In the genomic region with DNA sequence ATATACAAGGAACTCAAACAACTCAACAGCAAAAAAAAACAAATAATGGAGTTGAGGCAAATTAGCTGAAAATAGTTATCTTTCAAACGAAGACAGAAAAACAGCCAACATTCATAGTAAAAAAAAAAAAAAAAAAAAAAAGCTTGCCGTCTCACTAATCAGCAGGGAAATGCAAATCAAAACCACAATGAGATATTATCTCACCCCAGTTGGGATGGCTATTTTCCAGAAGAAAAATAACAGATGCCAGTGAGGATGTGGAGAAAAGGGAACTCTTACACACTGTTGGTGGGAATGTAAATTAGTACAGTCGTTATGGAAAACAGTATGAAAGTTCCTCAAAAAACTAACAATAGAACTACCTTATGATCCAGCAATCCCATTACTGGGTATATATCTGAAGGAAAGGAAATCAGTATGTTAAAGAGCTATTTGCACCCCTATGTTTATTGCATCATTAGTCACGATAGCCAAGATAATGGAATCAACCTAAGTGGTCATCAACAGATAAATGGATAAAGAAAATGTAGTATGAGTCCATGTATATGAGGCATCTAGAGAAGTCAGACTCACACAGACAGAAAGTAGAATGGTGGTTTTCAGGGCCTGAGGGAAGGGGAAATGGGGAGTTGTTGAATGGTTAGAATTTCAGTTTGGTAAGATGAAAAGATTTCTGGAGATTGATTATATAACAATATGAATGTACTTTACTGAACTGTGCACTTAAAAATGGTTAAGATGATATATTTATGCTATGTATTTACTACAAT, we compare ENCODE assay signal across 16 cellular contexts. TPM values are rescaled to one million over a fixed set of nuclear protein-coding genes. Genes with fewer than 3 reads are reported as not detected.
A peak's percentile ranks its signal among the peaks of the same experiment; 100 is the strongest.
DNase-seq lines count a peak whose midpoint lies in the region; ATAC-seq, FAIRE-seq and TF ChIP-seq lines count a peak whose summit lies in the region.
"Had no signal": no experiment of that assay in that cellular context is flagged by ENCODE, and none has a peak within 500 bp of the region (broad histone marks: within the 10 kb centered on the region; RNA-seq: fewer than 3 reads in every experiment).

No MANE protein-coding gene starts in this region.

- H3K79me2 ChIP-seq in astrocyte (ENCODE audit: insufficient read depth, low read length) = no peaks in the 10 kb centered on the region

- H3K36me3 ChIP-seq in astrocyte (ENCODE audit: insufficient read depth, low read length) (peaks cover 3% of the 10 kb centered on the region), adrenal gland (replicated peaks in 1 of 2) (peaks cover 0 to 11% of the 10 kb centered on the region in 2 donors)

- DNase-seq in Daoy (ENCODE audit: low read depth) = peak; percentile 23
- peak; percentile 84 for DNase-seq in NCI-H1048 (lab: John Stamatoyannopoulos, UW)
- DNase-seq in astrocyte (ENCODE audit: low read depth) = peak; percentile 77
- DNase-seq in myocyte (ENCODE audit: low read depth) = peak; percentile 70
- DNase-seq in adrenal gland = no peak
- no peak for DNase-seq in chondrocyte (ENCODE audit: low spot score)
- DNase-seq: activated CD4-positive, alpha-beta T cell treated with anti-CD3 and anti-CD28 coated beads for 1 hour; activated T-cell treated with anti-CD3 and anti-CD28 coated beads, Interleukin-2, amount 50 U/mL, for 24 hours; H9; islet precursor cell; NCI-H2227 treated with DMSO at 0.1 percent for 48 hours; stimulated activated CD4-positive, alpha-beta T cell treated with anti-CD3 and anti-CD28 coated beads, Interleukin-4, amount 100 ng/mL, for 4 hours; stimulated activated naive B cell treated with anti-CD40 and anti-IgM and Interleukin-4, amounts not matched to agents 10 μg/mL and 1 μg/mL and 100 μg/mL, for 72 hours had no signal

- TF ChIP-seq CTCF in astrocyte (IDR thresholded peaks at IDR 0.05; ENCODE audit: insufficient read depth, low read depth, low read length) (no peak), adrenal gland (IDR thresholded peaks at IDR 0.05) (no peak), chondrocyte (IDR thresholded peaks at IDR 0.05) (no peak)

- WGBS in adrenal gland, 4 donors = 56 to 66% (median 61%) methylated on average over 4 of the region's 4 CpGs

- H3K9me3 ChIP-seq in astrocyte (ENCODE audit: insufficient read depth, low read depth, low read length) (peaks cover 5% of the 10 kb centered on the region), adrenal gland (replicated peaks in 1 of 3) (peaks cover 0 to 10% (median 0%) of the 10 kb centered on the region in 3 donors)

- intact Hi-C loops in adrenal gland (cut with DNase I) = loop anchor here in 1 of 2 donors (10.0 kb wide), 1 partner anchor 180 kb away; no protein-coding TSS in a partner anchor

- no peaks in the 10 kb centered on the region for H4K20me1 ChIP-seq in astrocyte (ENCODE audit: insufficient read depth, low read length)

- H3K4me3 Mint-ChIP-seq in astrocyte (ENCODE audit: unreplicated experiment) = no peak overlapping the region
- H3K4me3 Mint-ChIP-seq in chondrocyte (ENCODE audit: unreplicated experiment) = no peak overlapping the region
- H3K4me3 Mint-ChIP-seq: activated T-cell treated with anti-CD3 and anti-CD28 coated beads, Interleukin-2, amount 50 U/mL, for 24 hours; H9; stimulated activated naive B cell treated with anti-CD40 and anti-IgM and Interleukin-4, amounts not matched to agents 10 μg/mL and 1 μg/mL and 100 μg/mL, for 72 hours had no signal

- H3K9me3 Mint-ChIP-seq in astrocyte (ENCODE audit: unreplicated experiment) (peaks cover 6% of the 10 kb centered on the region), chondrocyte (ENCODE audit: low read depth) (peaks cover 25% of the 10 kb centered on the region)

- H3K9ac ChIP-seq in astrocyte (ENCODE audit: low read length) = no peak overlapping the region
- H3K9ac ChIP-seq: BLaER1 had no signal

- H3K27me3 ChIP-seq in astrocyte (ENCODE audit: insufficient read depth, low read length) (no peaks in the 10 kb centered on the region), adrenal gland (no peaks in the 10 kb centered on the region)
- H3K27me3 ChIP-seq: BLaER1 had no signal

- H3K4me1 Mint-ChIP-seq in astrocyte (ENCODE audit: low read depth, unreplicated experiment) = no peaks in the 10 kb centered on the region
- H3K4me1 Mint-ChIP-seq in chondrocyte (ENCODE audit: low read depth) = no peaks in the 10 kb centered on the region
- H3K4me1 Mint-ChIP-seq: H9 had no signal

- H3K4me1 ChIP-seq in astrocyte (ENCODE audit: insufficient read depth, low read length) (peaks cover 3% of the 10 kb centered on the region), adrenal gland (replicated peaks in 1 of 2) (no peaks in the 10 kb centered on the region)

- no peak overlapping the region for H2AFZ ChIP-seq in astrocyte (ENCODE audit: low read depth, low read length)

- H3K4me3 ChIP-seq in astrocyte (ENCODE audit: insufficient read depth, low read depth, low read length) (no peak overlapping the region), adrenal gland (no peak overlapping the region)
- H3K4me3 ChIP-seq: BLaER1 had no signal

- no peak for FAIRE-seq in astrocyte (lab: Jason Lieb, UNC)

- no peak for ATAC-seq in HG03457 (IDR thresholded peaks at IDR 0.05; ENCODE audit: unreplicated experiment)
- no peak for ATAC-seq in GM18502 (IDR thresholded peaks at IDR 0.05; ENCODE audit: poor library complexity, unreplicated experiment)
- ATAC-seq: stimulated activated naive B cell treated with anti-CD40 and anti-IgM and Interleukin-4, amounts not matched to agents 10 μg/mL and 1 μg/mL and 100 μg/mL, for 72 hours had no signal

- TF ChIP-seq POLR2A in adrenal gland (IDR thresholded peaks at IDR 0.05) = no peak

- H3K27me3 Mint-ChIP-seq in astrocyte (ENCODE audit: low read depth, unreplicated experiment) (no peaks in the 10 kb centered on the region), chondrocyte (ENCODE audit: low read depth) (no peaks in the 10 kb centered on the region)
- H3K27me3 Mint-ChIP-seq: activated T-cell treated with anti-CD3 and anti-CD28 coated beads, Interleukin-2, amount 50 U/mL, for 24 hours; stimulated activated naive B cell treated with anti-CD40 and anti-IgM and Interleukin-4, amounts not matched to agents 10 μg/mL and 1 μg/mL and 100 μg/mL, for 72 hours had no signal

- no peak overlapping the region for H3K27ac ChIP-seq in astrocyte (ENCODE audit: low read depth, low read length)
- H3K27ac ChIP-seq in adrenal gland = no peak overlapping the region
- H3K27ac ChIP-seq: BLaER1 had no signal

- H3K27ac Mint-ChIP-seq in astrocyte (ENCODE audit: unreplicated experiment) (no peak overlapping the region), chondrocyte (ENCODE audit: unreplicated experiment) (no peak overlapping the region)
- H3K27ac Mint-ChIP-seq: activated T-cell treated with anti-CD3 and anti-CD28 coated beads, Interleukin-2, amount 50 U/mL, for 24 hours; H9; stimulated activated naive B cell treated with anti-CD40 and anti-IgM and Interleukin-4, amounts not matched to agents 10 μg/mL and 1 μg/mL and 100 μg/mL, for 72 hours had no signal

- H3K36me3 Mint-ChIP-seq in astrocyte (ENCODE audit: low read depth, unreplicated experiment) (peaks cover 29% of the 10 kb centered on the region), chondrocyte (ENCODE audit: low read depth) (peaks cover 18% of the 10 kb centered on the region)

- peak overlapping the region; percentile 49 for H3K4me2 ChIP-seq in astrocyte (ENCODE audit: low read length)
- H3K4me2 ChIP-seq: BLaER1 had no signal

RNA-seq across cellular contexts. Expression of a gene that starts 56.0 kb away (rescaled TPM):
- total RNA-seq in Daoy (2014; rRNA removed; shearing (Covaris generic)) = 1.8 and 2.3 TPM in 2 replicates
- total RNA-seq in astrocyte (16.2 and 18.7 TPM in 2 replicates), myocyte (8.1 and 9.3 TPM in 2 replicates), adrenal gland (10 to 100 TPM; 23.4 to 47.9 (median 34.2) TPM), chondrocyte (14.0 to 14.5 TPM (median 14.0 TPM) in 3 replicates)
- 9.8 TPM for polyA plus RNA-seq in myocyte (2012)
- 10 to 100 TPM; 16.5 to 75.9 (median 30.1) TPM for polyA plus RNA-seq in adrenal gland

RNA-seq across cellular contexts. Expression of a gene that starts 56.3 kb away (rescaled TPM):
- 4.1 and 9.4 TPM in 2 replicates for total RNA-seq in Daoy (2014; rRNA removed; shearing (Covaris generic))
- 12.9 and 14.0 TPM in 2 replicates for total RNA-seq in astrocyte
- total RNA-seq in myocyte = 7.5 and 7.6 TPM in 2 replicates
- 9.7 TPM for polyA plus RNA-seq in myocyte (2012)
- total RNA-seq in adrenal gland = 10 to 100 TPM; 17.0 to 32.9 (median 26.4) TPM
- polyA plus RNA-seq in adrenal gland = 10 to 100 TPM in 2 of 3 donors, 1 to 10 TPM in 1; 9.3 to 54.0 (median 11.7) TPM
- 12.6 to 15.2 TPM (median 14.7 TPM) in 3 replicates for total RNA-seq in chondrocyte

Comparison
In these comparisons a context has a peak if more than half of its experiments do, and no peak if none do; other contexts are left out.
1. DNase-seq: peak in Daoy (single experiment), NCI-H1048 (single experiment), astrocyte (single experiment) and myocyte (single experiment); none in adrenal gland (0 of 7) and chondrocyte (single experiment).